In the genomic region with DNA sequence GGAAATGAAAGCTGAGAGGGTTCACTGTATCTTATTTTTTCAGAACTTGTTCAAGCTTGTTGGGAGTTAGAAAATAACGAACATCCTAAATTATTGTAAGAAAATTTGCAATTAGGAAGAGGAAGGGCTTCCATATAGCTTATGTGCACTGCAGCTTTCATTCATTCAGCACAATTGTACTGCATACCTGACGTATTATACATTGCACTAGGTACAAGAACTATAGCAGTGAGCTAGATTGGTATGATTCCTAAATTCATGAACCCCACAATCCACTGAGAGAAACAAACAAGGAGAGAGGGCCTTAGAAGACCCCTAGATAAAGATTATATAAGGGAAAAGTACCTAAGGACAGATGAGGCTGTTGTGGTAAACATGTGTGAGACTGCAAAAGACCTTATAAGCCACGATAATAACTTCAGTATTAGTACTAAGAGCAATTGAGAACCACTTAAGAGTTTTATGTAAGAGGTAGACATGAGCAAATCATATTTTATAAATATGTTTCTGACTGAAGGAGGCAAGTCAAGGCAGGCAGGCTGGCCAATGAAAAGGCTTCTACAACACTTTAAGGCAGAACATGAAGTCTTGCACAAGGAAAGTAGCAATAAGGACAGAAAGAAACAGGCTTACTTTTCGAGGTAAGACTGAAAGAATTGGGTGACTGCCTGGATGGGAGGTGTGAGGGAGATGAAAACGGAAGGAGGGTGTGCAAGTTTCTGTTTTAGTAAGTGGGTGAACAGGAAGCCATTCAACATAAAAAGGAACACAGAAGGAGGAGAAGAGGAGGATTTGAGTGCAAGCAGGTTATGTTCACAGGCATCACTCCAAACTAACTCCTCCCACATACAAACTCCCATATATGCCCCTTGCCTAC, we compare ENCODE assay signal across 8 cellular contexts.
DNase-seq lines count a peak whose midpoint lies in the region; ATAC-seq and TF ChIP-seq lines count a peak whose summit lies in the region.

No MANE protein-coding gene starts in this region.

- POLR2A ChIA-PET in WTC11 (lab: Charles Lee): interaction anchor here (0.5 kb wide), 1 partner anchor 74 kb away, joined by 4 read pairs; no protein-coding TSS in a partner anchor

- CTCF ChIA-PET in activated CD8-positive, alpha-beta memory T cell treated with anti-CD3 and anti-CD28 coated beads, Interleukin-2, amount 10 ng/mL, durations not matched to agents 7 days and 5 days (lab: Charles Lee): interaction anchor here (0.8 to 1.8 kb wide), 6 partner anchors 32 to 107 kb away, joined by 3 to 4 read pairs (median 4); partner anchors contain the start of gene LRRN3
- CTCF ChIA-PET in WTC11 (lab: Charles Lee): interaction anchor here (1.2 kb wide), 1 partner anchor 86 kb away, joined by 3 read pairs; no protein-coding TSS in a partner anchor

- DNase-seq in activated CD8-positive, alpha-beta memory T cell treated with anti-CD3 and anti-CD28 coated beads, Interleukin-2, amount 10 ng/mL, durations not matched to agents 7 days and 5 days: peak; percentile 78
- DNase-seq in activated CD8-positive, alpha-beta memory T cell treated with anti-CD3 and anti-CD28 coated beads for 24 hours: no peak
- DNase-seq in WTC11 (ENCODE audit: low spot score): no peak
- DNase-seq in stimulated activated CD4-positive, alpha-beta T cell treated with anti-CD3 and anti-CD28 coated beads, Interleukin-15, amount 100 ng/mL, for 48 hours (ENCODE audit: low read depth in 2 of 2): peak; percentile 7 to 31
- no peak for DNase-seq in HuH-7.5 (ENCODE audit: low spot score)
- no peak for DNase-seq in H4 (ENCODE audit: low spot score)
- no peak for DNase-seq in effector CD4-positive, alpha-beta T cell

- H3K27me3 Mint-ChIP-seq in activated CD8-positive, alpha-beta memory T cell treated with anti-CD3 and anti-CD28 coated beads, Interleukin-2, amount 10 ng/mL, durations not matched to agents 7 days and 5 days: no peaks in the 10 kb centered on the region
- no peaks in the 10 kb centered on the region for H3K27me3 Mint-ChIP-seq in WTC11 (ENCODE audit: low read depth)

- no peak for TF ChIP-seq CTCF in WTC11 (IDR thresholded peaks at IDR 0.05)

- H3K27ac Mint-ChIP-seq in activated CD8-positive, alpha-beta memory T cell treated with anti-CD3 and anti-CD28 coated beads, Interleukin-2, amount 10 ng/mL, durations not matched to agents 7 days and 5 days: peak overlapping the region; percentile 91
- H3K27ac Mint-ChIP-seq in WTC11: 0 out of 2 replicates have a peak overlapping the region, but pooled peaks have one; percentile 39

- ATAC-seq in activated CD8-positive, alpha-beta memory T cell treated with anti-CD3 and anti-CD28 coated beads, Interleukin-2, amount 10 ng/mL, durations not matched to agents 7 days and 5 days: peak; percentile 87
- peak; percentile 90 for ATAC-seq in HG02981 (IDR thresholded peaks at IDR 0.05; ENCODE audit: unreplicated experiment)
- no peak for ATAC-seq in WTC11

- peaks cover 62% of the 10 kb centered on the region for H3K4me1 Mint-ChIP-seq in activated CD8-positive, alpha-beta memory T cell treated with anti-CD3 and anti-CD28 coated beads, Interleukin-2, amount 10 ng/mL, durations not matched to agents 7 days and 5 days
- peaks cover 3% of the 10 kb centered on the region for H3K4me1 Mint-ChIP-seq in WTC11

- no peaks in the 10 kb centered on the region for H3K9me3 Mint-ChIP-seq in activated CD8-positive, alpha-beta memory T cell treated with anti-CD3 and anti-CD28 coated beads, Interleukin-2, amount 10 ng/mL, durations not matched to agents 7 days and 5 days (ENCODE audit: low read depth)
- H3K9me3 Mint-ChIP-seq in WTC11: no peaks in the 10 kb centered on the region

- peaks cover 19% of the 10 kb centered on the region for H3K36me3 Mint-ChIP-seq in activated CD8-positive, alpha-beta memory T cell treated with anti-CD3 and anti-CD28 coated beads, Interleukin-2, amount 10 ng/mL, durations not matched to agents 7 days and 5 days
- no peaks in the 10 kb centered on the region for H3K36me3 Mint-ChIP-seq in WTC11

- peak overlapping the region; percentile 68 for H3K4me3 Mint-ChIP-seq in activated CD8-positive, alpha-beta memory T cell treated with anti-CD3 and anti-CD28 coated beads, Interleukin-2, amount 10 ng/mL, durations not matched to agents 7 days and 5 days
- H3K4me3 Mint-ChIP-seq in WTC11: no peak overlapping the region

TF ChIP-seq in WTC11, 78 proteins besides CTCF, POLR2A, EP300 and RAD21:
- TF ChIP-seq MLX (CRISPR knock-in tag; IDR thresholded peaks at IDR 0.05) (no peak), MAX (CRISPR knock-in tag; IDR thresholded peaks at IDR 0.05) (no peak), ERG (CRISPR knock-in tag; IDR thresholded peaks at IDR 0.05) (no peak), ZNF232 (CRISPR knock-in tag; IDR thresholded peaks at IDR 0.05) (no peak), CBFB (CRISPR knock-in tag; IDR thresholded peaks at IDR 0.05; ENCODE audit: low read depth) (no peak), ZNF423 (CRISPR knock-in tag; IDR thresholded peaks at IDR 0.05) (no peak)
- TF ChIP-seq, protein P1, sequence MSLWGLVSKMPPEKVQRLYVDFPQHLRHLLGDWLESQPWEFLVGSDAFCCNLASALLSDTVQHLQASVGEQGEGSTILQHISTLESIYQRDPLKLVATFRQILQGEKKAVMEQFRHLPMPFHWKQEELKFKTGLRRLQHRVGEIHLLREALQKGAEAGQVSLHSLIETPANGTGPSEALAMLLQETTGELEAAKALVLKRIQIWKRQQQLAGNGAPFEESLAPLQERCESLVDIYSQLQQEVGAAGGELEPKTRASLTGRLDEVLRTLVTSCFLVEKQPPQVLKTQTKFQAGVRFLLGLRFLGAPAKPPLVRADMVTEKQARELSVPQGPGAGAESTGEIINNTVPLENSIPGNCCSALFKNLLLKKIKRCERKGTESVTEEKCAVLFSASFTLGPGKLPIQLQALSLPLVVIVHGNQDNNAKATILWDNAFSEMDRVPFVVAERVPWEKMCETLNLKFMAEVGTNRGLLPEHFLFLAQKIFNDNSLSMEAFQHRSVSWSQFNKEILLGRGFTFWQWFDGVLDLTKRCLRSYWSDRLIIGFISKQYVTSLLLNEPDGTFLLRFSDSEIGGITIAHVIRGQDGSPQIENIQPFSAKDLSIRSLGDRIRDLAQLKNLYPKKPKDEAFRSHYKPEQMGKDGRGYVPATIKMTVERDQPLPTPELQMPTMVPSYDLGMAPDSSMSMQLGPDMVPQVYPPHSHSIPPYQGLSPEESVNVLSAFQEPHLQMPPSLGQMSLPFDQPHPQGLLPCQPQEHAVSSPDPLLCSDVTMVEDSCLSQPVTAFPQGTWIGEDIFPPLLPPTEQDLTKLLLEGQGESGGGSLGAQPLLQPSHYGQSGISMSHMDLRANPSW (CRISPR knock-in tag; conservative IDR thresholded peaks at IDR 0.05; ENCODE audit: low read depth): no peak
- TF ChIP-seq, protein P2, sequence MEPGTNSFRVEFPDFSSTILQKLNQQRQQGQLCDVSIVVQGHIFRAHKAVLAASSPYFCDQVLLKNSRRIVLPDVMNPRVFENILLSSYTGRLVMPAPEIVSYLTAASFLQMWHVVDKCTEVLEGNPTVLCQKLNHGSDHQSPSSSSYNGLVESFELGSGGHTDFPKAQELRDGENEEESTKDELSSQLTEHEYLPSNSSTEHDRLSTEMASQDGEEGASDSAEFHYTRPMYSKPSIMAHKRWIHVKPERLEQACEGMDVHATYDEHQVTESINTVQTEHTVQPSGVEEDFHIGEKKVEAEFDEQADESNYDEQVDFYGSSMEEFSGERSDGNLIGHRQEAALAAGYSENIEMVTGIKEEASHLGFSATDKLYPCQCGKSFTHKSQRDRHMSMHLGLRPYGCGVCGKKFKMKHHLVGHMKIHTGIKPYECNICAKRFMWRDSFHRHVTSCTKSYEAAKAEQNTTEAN (CRISPR knock-in tag; IDR thresholded peaks at IDR 0.05): no peak

Comparison
In these comparisons a context has a peak if more than half of its experiments do, and no peak if none do; other contexts are left out.
1. DNase-seq: peak in activated CD8-positive, alpha-beta memory T cell treated with anti-CD3 and anti-CD28 coated beads, Interleukin-2, amount 10 ng/mL, durations not matched to agents 7 days and 5 days (single experiment) and stimulated activated CD4-positive, alpha-beta T cell treated with anti-CD3 and anti-CD28 coated beads, Interleukin-15, amount 100 ng/mL, for 48 hours (2 of 2); none in activated CD8-positive, alpha-beta memory T cell treated with anti-CD3 and anti-CD28 coated beads for 24 hours (single experiment), WTC11 (single experiment), HuH-7.5 (single experiment), H4 (single experiment) and effector CD4-positive, alpha-beta T cell (single experiment).